Comparison of ENCODE assay signal across 21 cellular contexts in the genomic region with DNA sequence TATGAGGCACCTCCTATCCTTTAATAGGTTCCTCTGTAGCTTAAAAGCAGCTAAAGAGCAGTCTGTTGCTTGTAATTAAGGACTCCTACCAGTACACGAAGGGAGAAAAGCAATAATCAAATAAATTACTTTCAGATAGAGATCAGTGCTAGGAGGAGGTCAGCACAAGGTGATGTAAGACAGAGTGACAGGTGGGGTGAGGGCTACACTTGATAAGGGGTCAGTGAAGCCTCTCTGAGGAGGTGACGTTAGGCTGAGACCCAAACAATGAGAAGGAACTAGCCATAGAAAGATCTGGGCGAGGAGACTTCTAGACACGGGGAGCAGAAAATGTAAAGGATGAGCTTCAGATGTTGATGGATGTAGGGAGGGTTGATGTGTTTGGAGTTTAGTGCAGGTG. TPM values are rescaled to one million over a fixed set of nuclear protein-coding genes. Genes with fewer than 3 reads are reported as not detected.
A peak's percentile ranks its signal among the peaks of the same experiment; 100 is the strongest.
DNase-seq lines count a peak whose midpoint lies in the region; ATAC-seq and TF ChIP-seq lines count a peak whose summit lies in the region.
"Had no signal": no experiment of that assay in that cellular context is flagged by ENCODE, and none has a peak within 500 bp of the region (broad histone marks: within the 10 kb centered on the region; RNA-seq: fewer than 3 reads in every experiment).

No MANE protein-coding gene starts in this region.

- CTCF ChIA-PET in activated CD4-positive, alpha-beta T cell treated with anti-CD3 and anti-CD28 coated beads for 36 hours (lab: Charles Lee), result interaction anchor here (0.8 to 2.2 kb wide), 3 partner anchors 8 to 273 kb away, joined by 3 to 9 read pairs (median 6); partner anchors contain the start of gene HDDC3
- CTCF ChIA-PET in CD4-positive, alpha-beta T cell (lab: Charles Lee), result interaction anchor here (3.0 kb wide), 1 partner anchor 11 kb away, joined by 10 read pairs; no protein-coding TSS in a partner anchor

- H3K9me3 ChIP-seq in CD4-positive, alpha-beta T cell (ENCODE audit: control insufficient read depth, low read length), result no peaks in the 10 kb centered on the region
- no peaks in the 10 kb centered on the region for H3K9me3 ChIP-seq in ovary
- H3K9me3 ChIP-seq: colonic mucosa, lower lobe of right lung, SJCRH30 had no signal

- H3K27ac ChIP-seq in CD4-positive, alpha-beta T cell (ENCODE audit: low read depth, low read length), result no peak overlapping the region
- H3K27ac ChIP-seq in ovary, result no peak overlapping the region
- H3K27ac ChIP-seq: C4-2B, SJCRH30 had no signal

- H3K9me3 Mint-ChIP-seq in activated CD4-positive, alpha-beta T cell treated with anti-CD3 and anti-CD28 coated beads, Interleukin-2, amount 10 ng/mL, durations not matched to agents 24 days and 14 days, result peaks cover 4% of the 10 kb centered on the region
- no peaks in the 10 kb centered on the region for H3K9me3 Mint-ChIP-seq in activated CD4-positive, alpha-beta T cell treated with anti-CD3 and anti-CD28 coated beads for 36 hours (ENCODE audit: low read depth)
- no peaks in the 10 kb centered on the region for H3K9me3 Mint-ChIP-seq in CD4-positive, alpha-beta T cell
- H3K9me3 Mint-ChIP-seq in activated T-helper 1 cell treated with anti-CD3 and anti-CD28 coated beads, Interleukin-12 subunit alpha, Interleukin-12 subunit beta, Interleukin-2, Interleukin-4 antibody, amounts not matched to agents 30 ng/mL and 10 ng/mL and 1 ng/mL, durations not matched to agents 14 hours and 24 hours and 36 hours, result peaks cover 4% of the 10 kb centered on the region

- peaks cover 14% of the 10 kb centered on the region for H3K27me3 ChIP-seq in CD4-positive, alpha-beta T cell (ENCODE audit: control insufficient read depth, insufficient read depth, low read length)
- H3K27me3 ChIP-seq in ovary, result no peaks in the 10 kb centered on the region
- H3K27me3 ChIP-seq: colonic mucosa, SJCRH30 had no signal

- H3K4me3 ChIP-seq in ovary, result no peak overlapping the region
- H3K4me3 ChIP-seq: colonic mucosa, lower lobe of right lung, PC-9, SJCRH30 had no signal

- POLR2A ChIA-PET in activated CD4-positive, alpha-beta T cell treated with anti-CD3 and anti-CD28 coated beads for 36 hours (lab: Charles Lee), result interaction anchor here (0.6 kb wide), 1 partner anchor 168 kb away, joined by 3 read pairs; no protein-coding TSS in a partner anchor
- POLR2A ChIA-PET in CD4-positive, alpha-beta T cell (lab: Charles Lee), result interaction anchor here (1.3 kb wide), 1 partner anchor 11 kb away, joined by 7 read pairs; no protein-coding TSS in a partner anchor

- no peak for DNase-seq in activated CD4-positive, alpha-beta T cell treated with anti-CD3 and anti-CD28 coated beads, Interleukin-2, amount 10 ng/mL, durations not matched to agents 24 days and 14 days
- no peak for DNase-seq in activated CD4-positive, alpha-beta T cell treated with anti-CD3 and anti-CD28 coated beads for 36 hours
- no peak for DNase-seq in CD4-positive, alpha-beta T cell
- no peak for DNase-seq in activated T-helper 1 cell treated with anti-CD3 and anti-CD28 coated beads, Interleukin-12 subunit alpha, Interleukin-12 subunit beta, Interleukin-2, Interleukin-4 antibody, amounts not matched to agents 30 ng/mL and 10 ng/mL and 1 ng/mL, durations not matched to agents 14 hours and 24 hours and 36 hours (ENCODE audit: low spot score)
- peak; percentile 17 for DNase-seq in posterior vena cava (ENCODE audit: low spot score)
- DNase-seq in NCI-H1417 (lab: John Stamatoyannopoulos, UW), result no peak
- no peak for DNase-seq in ovary
- DNase-seq: activated CD4-positive, alpha-beta T cell treated with anti-CD3 and anti-CD28 coated beads for 1 hour; activated naive CD4-positive, alpha-beta T cell; colonic mucosa; DMS153; GF-D8; HCEC 1CT; lower lobe of right lung; NCI-H146; PC-9; SJCRH30; T1000 had no signal

- no peaks in the 10 kb centered on the region for H3K36me3 ChIP-seq in ovary
- H3K36me3 ChIP-seq: colonic mucosa, lower lobe of right lung, SJCRH30 had no signal

- 74 to 77% (median 75%) methylated on average over 4 of the region's 4 CpGs for WGBS in ovary, 3 donors

- no peaks in the 10 kb centered on the region for H3K27me3 Mint-ChIP-seq in activated CD4-positive, alpha-beta T cell treated with anti-CD3 and anti-CD28 coated beads, Interleukin-2, amount 10 ng/mL, durations not matched to agents 24 days and 14 days
- H3K27me3 Mint-ChIP-seq in activated CD4-positive, alpha-beta T cell treated with anti-CD3 and anti-CD28 coated beads for 36 hours, result peaks cover 50% of the 10 kb centered on the region
- H3K27me3 Mint-ChIP-seq in CD4-positive, alpha-beta T cell, result peaks cover 31% of the 10 kb centered on the region
- H3K27me3 Mint-ChIP-seq in activated T-helper 1 cell treated with anti-CD3 and anti-CD28 coated beads, Interleukin-12 subunit alpha, Interleukin-12 subunit beta, Interleukin-2, Interleukin-4 antibody, amounts not matched to agents 30 ng/mL and 10 ng/mL and 1 ng/mL, durations not matched to agents 14 hours and 24 hours and 36 hours (ENCODE audit: insufficient read depth), result no peaks in the 10 kb centered on the region
- H3K27me3 Mint-ChIP-seq: brain had no signal

- no peak for TF ChIP-seq EP300 in ovary (IDR thresholded peaks at IDR 0.05)

- no peak for TF ChIP-seq POLR2A in ovary (IDR thresholded peaks at IDR 0.05)

- peaks cover 4% of the 10 kb centered on the region for H3K4me1 ChIP-seq in ovary (ENCODE audit: insufficient read depth)
- H3K4me1 ChIP-seq: colonic mucosa had no signal

- peaks cover 82% of the 10 kb centered on the region for H3K4me1 Mint-ChIP-seq in activated CD4-positive, alpha-beta T cell treated with anti-CD3 and anti-CD28 coated beads, Interleukin-2, amount 10 ng/mL, durations not matched to agents 24 days and 14 days
- peaks cover 76% of the 10 kb centered on the region for H3K4me1 Mint-ChIP-seq in activated CD4-positive, alpha-beta T cell treated with anti-CD3 and anti-CD28 coated beads for 36 hours
- peaks cover 84% of the 10 kb centered on the region for H3K4me1 Mint-ChIP-seq in CD4-positive, alpha-beta T cell (ENCODE audit: low read depth)
- peaks cover 85% of the 10 kb centered on the region for H3K4me1 Mint-ChIP-seq in activated T-helper 1 cell treated with anti-CD3 and anti-CD28 coated beads, Interleukin-12 subunit alpha, Interleukin-12 subunit beta, Interleukin-2, Interleukin-4 antibody, amounts not matched to agents 30 ng/mL and 10 ng/mL and 1 ng/mL, durations not matched to agents 14 hours and 24 hours and 36 hours (ENCODE audit: low read depth)

- no peak for TF ChIP-seq CTCF in CD4-positive, alpha-beta T cell (IDR thresholded peaks at IDR 0.05)
- TF ChIP-seq CTCF in ovary (IDR thresholded peaks at IDR 0.05), result no peak

- peaks cover 8% of the 10 kb centered on the region for H3K36me3 Mint-ChIP-seq in activated CD4-positive, alpha-beta T cell treated with anti-CD3 and anti-CD28 coated beads, Interleukin-2, amount 10 ng/mL, durations not matched to agents 24 days and 14 days (ENCODE audit: low read depth)
- H3K36me3 Mint-ChIP-seq in activated CD4-positive, alpha-beta T cell treated with anti-CD3 and anti-CD28 coated beads for 36 hours (ENCODE audit: low read depth), result peaks cover 3% of the 10 kb centered on the region
- H3K36me3 Mint-ChIP-seq in CD4-positive, alpha-beta T cell (ENCODE audit: low read depth), result no peaks in the 10 kb centered on the region
- peaks cover 5% of the 10 kb centered on the region for H3K36me3 Mint-ChIP-seq in activated T-helper 1 cell treated with anti-CD3 and anti-CD28 coated beads, Interleukin-12 subunit alpha, Interleukin-12 subunit beta, Interleukin-2, Interleukin-4 antibody, amounts not matched to agents 30 ng/mL and 10 ng/mL and 1 ng/mL, durations not matched to agents 14 hours and 24 hours and 36 hours (ENCODE audit: low read depth)
- H3K36me3 Mint-ChIP-seq: brain had no signal

- no peak for ATAC-seq in activated CD4-positive, alpha-beta T cell treated with anti-CD3 and anti-CD28 coated beads for 36 hours
- no peak for ATAC-seq in CD4-positive, alpha-beta T cell (ENCODE audit: poor library complexity)
- ATAC-seq in GM19324 (IDR thresholded peaks at IDR 0.05; ENCODE audit: low FRiP score, unreplicated experiment), result no peak
- ATAC-seq: lower lobe of right lung had no signal

- peak overlapping the region; percentile 43 for H3K27ac Mint-ChIP-seq in activated CD4-positive, alpha-beta T cell treated with anti-CD3 and anti-CD28 coated beads, Interleukin-2, amount 10 ng/mL, durations not matched to agents 24 days and 14 days
- no peak overlapping the region for H3K27ac Mint-ChIP-seq in activated CD4-positive, alpha-beta T cell treated with anti-CD3 and anti-CD28 coated beads for 36 hours
- no peak overlapping the region for H3K27ac Mint-ChIP-seq in CD4-positive, alpha-beta T cell
- peak overlapping the region; percentile 11 for H3K27ac Mint-ChIP-seq in activated T-helper 1 cell treated with anti-CD3 and anti-CD28 coated beads, Interleukin-12 subunit alpha, Interleukin-12 subunit beta, Interleukin-2, Interleukin-4 antibody, amounts not matched to agents 30 ng/mL and 10 ng/mL and 1 ng/mL, durations not matched to agents 14 hours and 24 hours and 36 hours

- peak overlapping the region; percentile 28 for H3K4me3 Mint-ChIP-seq in activated CD4-positive, alpha-beta T cell treated with anti-CD3 and anti-CD28 coated beads, Interleukin-2, amount 10 ng/mL, durations not matched to agents 24 days and 14 days
- no peak overlapping the region for H3K4me3 Mint-ChIP-seq in activated CD4-positive, alpha-beta T cell treated with anti-CD3 and anti-CD28 coated beads for 36 hours
- H3K4me3 Mint-ChIP-seq in CD4-positive, alpha-beta T cell, result peak overlapping the region; percentile 38
- H3K4me3 Mint-ChIP-seq in activated T-helper 1 cell treated with anti-CD3 and anti-CD28 coated beads, Interleukin-12 subunit alpha, Interleukin-12 subunit beta, Interleukin-2, Interleukin-4 antibody, amounts not matched to agents 30 ng/mL and 10 ng/mL and 1 ng/mL, durations not matched to agents 14 hours and 24 hours and 36 hours, result peak overlapping the region; percentile 1
- H3K4me3 Mint-ChIP-seq: brain had no signal

- intact Hi-C loops in activated CD4-positive, alpha-beta T cell treated with anti-CD3 and anti-CD28 coated beads, Interleukin-2, amount 10 ng/mL, durations not matched to agents 24 days and 14 days (cut with micrococcal nuclease), result no loop called here
- intact Hi-C loops in activated CD4-positive, alpha-beta T cell treated with anti-CD3 and anti-CD28 coated beads for 36 hours (cut with DNase I, micrococcal nuclease), result no loop called here
- intact Hi-C loops in CD4-positive, alpha-beta T cell (cut with DNase I, micrococcal nuclease), result no loop called here
- intact Hi-C loops in activated T-helper 1 cell treated with anti-CD3 and anti-CD28 coated beads, Interleukin-12 subunit alpha, Interleukin-12 subunit beta, Interleukin-2, Interleukin-4 antibody, amounts not matched to agents 30 ng/mL and 10 ng/mL and 1 ng/mL, durations not matched to agents 14 hours and 24 hours and 36 hours (cut with micrococcal nuclease), result no loop called here
- intact Hi-C loops in posterior vena cava (cut with DNase I), result no loop called here
- intact Hi-C loops in ovary (cut with DNase I), result no loop called here

RNA-seq across cellular contexts. Expression of gene BLM, which starts 57.7 kb away (rescaled TPM):
- total RNA-seq in activated CD4-positive, alpha-beta T cell treated with anti-CD3 and anti-CD28 coated beads, Interleukin-2, amount 10 ng/mL, durations not matched to agents 24 days and 14 days, result 64.1 and 66.4 TPM in 2 replicates
- total RNA-seq in activated CD4-positive, alpha-beta T cell treated with anti-CD3 and anti-CD28 coated beads for 36 hours, result 10 to 100 TPM; 59.5 to 73.7 TPM
- 1 to 10 TPM; 1.6 to 1.8 TPM for total RNA-seq in CD4-positive, alpha-beta T cell
- total RNA-seq in activated T-helper 1 cell treated with anti-CD3 and anti-CD28 coated beads, Interleukin-12 subunit alpha, Interleukin-12 subunit beta, Interleukin-2, Interleukin-4 antibody, amounts not matched to agents 30 ng/mL and 10 ng/mL and 1 ng/mL, durations not matched to agents 14 hours and 24 hours and 36 hours, result 64.3 and 65.1 TPM in 2 replicates
- total RNA-seq in posterior vena cava (1 to 10 TPM in 1 of 2 donors, under 1 TPM in 1; 1.00 to 3.1 TPM), ovary (1 to 10 TPM in 1 of 7 donors, under 1 TPM in 5, not detected in 1; 0.15 to 1.9 (median 0.78) TPM)
- 1 to 10 TPM in 1 of 2 donors, under 1 TPM in 1; 0.40 to 1.3 TPM for polyA plus RNA-seq in ovary

Comparison
In these comparisons a context has a peak if more than half of its experiments do, and no peak if none do; other contexts are left out.
1. H3K27ac Mint-ChIP-seq: peak in activated CD4-positive, alpha-beta T cell treated with anti-CD3 and anti-CD28 coated beads, Interleukin-2, amount 10 ng/mL, durations not matched to agents 24 days and 14 days (single experiment) and activated T-helper 1 cell treated with anti-CD3 and anti-CD28 coated beads, Interleukin-12 subunit alpha, Interleukin-12 subunit beta, Interleukin-2, Interleukin-4 antibody, amounts not matched to agents 30 ng/mL and 10 ng/mL and 1 ng/mL, durations not matched to agents 14 hours and 24 hours and 36 hours (single experiment); none in activated CD4-positive, alpha-beta T cell treated with anti-CD3 and anti-CD28 coated beads for 36 hours (single experiment) and CD4-positive, alpha-beta T cell (single experiment).
2. RNA of gene BLM, which starts 57.7 kb away (total RNA-seq): 59.5 to 73.7 TPM in activated CD4-positive, alpha-beta T cell treated with anti-CD3 and anti-CD28 coated beads for 36 hours, 64.1 to 66.4 TPM in activated CD4-positive, alpha-beta T cell treated with anti-CD3 and anti-CD28 coated beads, Interleukin-2, amount 10 ng/mL, durations not matched to agents 24 days and 14 days and 64.3 to 65.1 TPM in activated T-helper 1 cell treated with anti-CD3 and anti-CD28 coated beads, Interleukin-12 subunit alpha, Interleukin-12 subunit beta, Interleukin-2, Interleukin-4 antibody, amounts not matched to agents 30 ng/mL and 10 ng/mL and 1 ng/mL, durations not matched to agents 14 hours and 24 hours and 36 hours; 1.00 to 3.1 TPM in posterior vena cava, 1.6 to 1.8 TPM in CD4-positive, alpha-beta T cell and 0.15 to 1.9 TPM in ovary; every median in the first group is over 10 times any median in the second.